Comparison of ENCODE assay signal across 13 cellular contexts in the genomic region with DNA sequence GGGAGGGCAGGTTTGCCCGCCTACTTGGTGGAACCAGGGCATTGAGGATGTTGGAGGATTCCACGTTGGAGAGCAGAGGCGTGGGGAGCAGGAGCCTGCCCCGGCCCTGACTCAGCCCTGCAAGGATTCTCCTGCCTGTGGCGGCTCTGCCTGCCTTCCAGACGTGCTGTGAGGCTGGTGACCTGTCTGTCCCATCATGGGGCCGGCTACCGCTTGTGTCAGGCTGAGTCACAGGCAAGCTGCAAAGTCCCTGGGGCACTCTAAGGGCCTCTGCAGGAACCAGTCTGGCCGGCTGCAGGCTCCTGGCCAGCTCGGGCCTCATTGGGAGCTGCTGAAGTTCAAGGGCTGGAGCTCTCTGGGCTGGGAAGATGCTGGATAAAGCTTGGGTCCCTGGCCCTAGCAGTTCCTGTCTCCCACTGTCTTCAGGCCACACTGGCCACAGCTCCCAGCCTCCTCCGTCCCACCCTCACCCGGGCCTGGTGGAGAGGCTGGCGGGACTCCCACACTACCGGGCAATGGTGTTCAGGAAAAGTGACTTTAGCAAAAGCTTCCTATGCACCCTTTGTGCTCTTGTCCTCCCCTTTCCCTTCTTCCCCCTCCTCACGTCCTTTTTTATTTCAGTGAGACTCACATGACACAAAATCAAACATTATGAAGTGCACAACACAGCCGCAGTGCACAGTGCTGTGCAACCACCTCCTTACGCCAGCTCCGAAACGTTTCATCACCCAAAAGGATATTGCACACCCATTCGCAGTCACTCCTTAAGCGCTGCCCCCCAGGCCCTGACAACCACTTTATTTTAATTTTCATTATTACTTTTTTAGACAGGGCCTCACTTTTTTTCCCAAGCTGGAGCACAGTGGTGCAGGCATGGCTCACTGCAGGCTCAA. TPM values are rescaled to one million over a fixed set of nuclear protein-coding genes. Genes with fewer than 3 reads are reported as not detected.
DNase-seq lines count a peak whose midpoint lies in the region; FAIRE-seq and TF ChIP-seq lines count a peak whose summit lies in the region.
"Had no signal": no experiment of that assay in that cellular context is flagged by ENCODE, and none has a peak within 500 bp of the region (broad histone marks: within the 10 kb centered on the region; RNA-seq: fewer than 3 reads in every experiment).

No MANE protein-coding gene starts in this region.

- peaks cover 65% of the 10 kb centered on the region for H3K4me1 Mint-ChIP-seq in CD14-positive monocyte
- peaks cover 7% of the 10 kb centered on the region for H3K4me1 Mint-ChIP-seq in astrocyte (ENCODE audit: low read depth, unreplicated experiment)

- TF ChIP-seq POLR2A in esophagus squamous epithelium (IDR thresholded peaks at IDR 0.05), result no peak

- peaks cover 0 to 3% of the 10 kb centered on the region in 2 donors for H3K36me3 Mint-ChIP-seq in CD14-positive monocyte
- H3K36me3 Mint-ChIP-seq in astrocyte (ENCODE audit: low read depth, unreplicated experiment), result no peaks in the 10 kb centered on the region

- H3K79me2 ChIP-seq in astrocyte (ENCODE audit: insufficient read depth, low read length), result no peaks in the 10 kb centered on the region

- H3K27ac Mint-ChIP-seq in CD14-positive monocyte, result peak overlapping the region; percentile 83 to 96 (median 89)
- peak overlapping the region; percentile 85 for H3K27ac Mint-ChIP-seq in astrocyte (ENCODE audit: unreplicated experiment)

- H3K9me3 Mint-ChIP-seq in CD14-positive monocyte (peaks cover 0 to 4% (median 2%) of the 10 kb centered on the region in 7 donors), astrocyte (ENCODE audit: unreplicated experiment) (peaks cover 2% of the 10 kb centered on the region)

- H3K36me3 ChIP-seq in astrocyte (ENCODE audit: insufficient read depth, low read length) (no peaks in the 10 kb centered on the region), esophagus squamous epithelium (no peaks in the 10 kb centered on the region)
- H3K36me3 ChIP-seq: heart left ventricle, ovary had no signal

- TF ChIP-seq CTCF in CD14-positive monocyte (IDR thresholded peaks at IDR 0.05), result no peak
- TF ChIP-seq CTCF in astrocyte (IDR thresholded peaks at IDR 0.05; ENCODE audit: insufficient read depth, low read depth, low read length), result no peak
- TF ChIP-seq CTCF in esophagus squamous epithelium (IDR thresholded peaks at IDR 0.05), result no peak

- H3K4me1 ChIP-seq in astrocyte (ENCODE audit: insufficient read depth, low read length) (peaks cover 17% of the 10 kb centered on the region), esophagus squamous epithelium (peaks cover 3 to 30% (median 5%) of the 10 kb centered on the region in 3 donors)

- H3K4me3 Mint-ChIP-seq in CD14-positive monocyte (peak overlapping the region; percentile 9 to 56), astrocyte (ENCODE audit: unreplicated experiment) (no peak overlapping the region)

- H3K9ac ChIP-seq in astrocyte (ENCODE audit: low read length), result peak overlapping the region; percentile 54

- intact Hi-C loops in CD14-positive monocyte (cut with micrococcal nuclease), result no loop called here
- intact Hi-C loops in esophagus squamous epithelium (cut with DNase I), result no loop called here

- no peaks in the 10 kb centered on the region for H3K9me3 ChIP-seq in astrocyte (ENCODE audit: insufficient read depth, low read depth, low read length)
- no peaks in the 10 kb centered on the region for H3K9me3 ChIP-seq in esophagus squamous epithelium
- H3K9me3 ChIP-seq: heart left ventricle, ovary had no signal

- no peak for FAIRE-seq in astrocyte (lab: Jason Lieb, UNC)

- H3K27ac ChIP-seq in astrocyte (ENCODE audit: low read depth, low read length), result peak overlapping the region; percentile 48
- H3K27ac ChIP-seq in esophagus squamous epithelium, result peak overlapping the region in 1 of 4 donors; percentile 51
- H3K27ac ChIP-seq: heart left ventricle, ovary had no signal

- H3K4me3 ChIP-seq in astrocyte (ENCODE audit: insufficient read depth, low read depth, low read length) (no peak overlapping the region), esophagus squamous epithelium (no peak overlapping the region)
- H3K4me3 ChIP-seq: heart left ventricle, ovary had no signal

- 41 to 65% methylated on average over 13 to 19 of the region's 21 CpGs for WGBS in esophagus squamous epithelium, 2 donors

- no peaks in the 10 kb centered on the region for H3K27me3 ChIP-seq in astrocyte (ENCODE audit: insufficient read depth, low read length)
- H3K27me3 ChIP-seq in esophagus squamous epithelium, result no peaks in the 10 kb centered on the region
- H3K27me3 ChIP-seq: heart left ventricle, ovary had no signal

- DNase-seq in CD14-positive monocyte (ENCODE audit: low spot score) (peak; percentile 91), HT-29 (ENCODE audit: low spot score) (peak; percentile 35), astrocyte (ENCODE audit: low read depth) (peak; percentile 60), kidney tubule cell (ENCODE audit: low spot score) (peak; percentile 94), hypothalamus (lab: John Stamatoyannopoulos, UW) (no peak), esophagus squamous epithelium (lab: John Stamatoyannopoulos, UW) (no peak)
- no peak for DNase-seq in effector CD4-positive, alpha-beta T cell
- no peak for DNase-seq in activated CD4-positive, alpha-beta T cell treated with anti-CD3 and anti-CD28 coated beads for 48 hours
- DNase-seq: anterior cingulate cortex, DMS 273 treated with DMSO at 0.1 percent for 48 hours, heart left ventricle, NCI-H2171 treated with DMSO at 0.1 percent for 48 hours had no signal

- H4K20me1 ChIP-seq in astrocyte (ENCODE audit: insufficient read depth, low read length), result no peaks in the 10 kb centered on the region

- peaks cover 1 to 3% (median 3%) of the 10 kb centered on the region in 3 donors for H3K27me3 Mint-ChIP-seq in CD14-positive monocyte (ENCODE audit: low read depth in 3 of 3)
- peaks cover 6% of the 10 kb centered on the region for H3K27me3 Mint-ChIP-seq in astrocyte (ENCODE audit: low read depth, unreplicated experiment)

- H3K4me2 ChIP-seq in astrocyte (ENCODE audit: low read length), result peak overlapping the region; percentile 40

- peak overlapping the region; percentile 54 for H2AFZ ChIP-seq in astrocyte (ENCODE audit: low read depth, low read length)

RNA-seq across cellular contexts. Expression of a gene that starts 22.0 kb away (rescaled TPM):
- 1 to 10 TPM; 1.0 to 1.3 TPM for polyA plus RNA-seq in CD14-positive monocyte
- 4.9 and 9.6 TPM in 2 replicates for total RNA-seq in HT-29 (2014; rRNA removed; shearing (Covaris generic))
- total RNA-seq in astrocyte (51.7 and 51.8 TPM in 2 replicates), esophagus squamous epithelium (10 to 100 TPM in 3 of 4 donors, 1 to 10 TPM in 1; 9.1 to 55.0 (median 19.5) TPM)

RNA-seq across cellular contexts. Expression of a gene that starts 44.2 kb away (rescaled TPM):
- 1 to 10 TPM; 2.8 to 3.0 TPM for polyA plus RNA-seq in CD14-positive monocyte
- not detected in 2 replicates for total RNA-seq in HT-29 (2014; rRNA removed; shearing (Covaris generic))
- total RNA-seq in astrocyte, result 5.6 and 8.4 TPM in 2 replicates
- total RNA-seq in esophagus squamous epithelium, result 1 to 10 TPM; 1.3 to 3.1 (median 1.9) TPM

RNA-seq across cellular contexts. Expression of a gene that starts 56.7 kb away (rescaled TPM):
- polyA plus RNA-seq in CD14-positive monocyte, result 1 to 10 TPM; 5.1 to 6.9 TPM
- total RNA-seq in HT-29 (2014; rRNA removed; shearing (Covaris generic)), result 70.5 and 73.8 TPM in 2 replicates
- 30.4 and 33.7 TPM in 2 replicates for total RNA-seq in astrocyte
- 10 to 100 TPM in 3 of 4 donors, 1 to 10 TPM in 1; 8.1 to 24.2 (median 19.8) TPM for total RNA-seq in esophagus squamous epithelium

Comparison
In these comparisons a context has a peak if more than half of its experiments do, and no peak if none do; other contexts are left out.
1. DNase-seq: peak in CD14-positive monocyte (single experiment), HT-29 (single experiment), astrocyte (single experiment) and kidney tubule cell (single experiment); none in hypothalamus (0 of 51), esophagus squamous epithelium (single experiment), effector CD4-positive, alpha-beta T cell (single experiment) and activated CD4-positive, alpha-beta T cell treated with anti-CD3 and anti-CD28 coated beads for 48 hours (single experiment).